2 cellular contexts compared by ENCODE assay signal in genomic region chr13:23544668-23545067, GRCh38.
TF ChIP-seq lines count a peak whose summit lies in the region.

No MANE protein-coding gene starts in this region.

TF ChIP-seq in GM23338, 12 proteins besides CTCF, POLR2A, EP300 and RAD21:
- TF ChIP-seq ETS1 (IDR thresholded peaks at IDR 0.05) (no peak), NANOG (IDR thresholded peaks at IDR 0.05; ENCODE audit: borderline replicate concordance) (no peak), ZNF331 (CRISPR knock-in tag; IDR thresholded peaks at IDR 0.05; ENCODE audit: low read depth) (no peak), POLR2AphosphoS5 (IDR thresholded peaks at IDR 0.05; ENCODE audit: low read depth) (no peak), EZH2 (IDR thresholded peaks at IDR 0.05; ENCODE audit: low read depth, unreplicated experiment) (no peak), ZNF114 (CRISPR knock-in tag; IDR thresholded peaks at IDR 0.05) (no peak), ZNF462 (CRISPR knock-in tag; IDR thresholded peaks at IDR 0.05) (no peak), EZH2phosphoT487 (IDR thresholded peaks at IDR 0.05; ENCODE audit: unreplicated experiment) (no peak), STAT1 (IDR thresholded peaks at IDR 0.05; ENCODE audit: unreplicated experiment) (no peak), REST (IDR thresholded peaks at IDR 0.05; ENCODE audit: unreplicated experiment) (no peak), CREB1 (CRISPR knock-in tag; IDR thresholded peaks at IDR 0.05; ENCODE audit: low read depth) (no peak), JUNB (IDR thresholded peaks at IDR 0.05; ENCODE audit: unreplicated experiment) (no peak)

TF ChIP-seq in GM12878, 131 proteins besides CTCF, POLR2A, EP300 and RAD21:
- no peak for TF ChIP-seq USF1 (IDR thresholded peaks at IDR 0.05; ENCODE audit: borderline replicate concordance, extremely low read length, insufficient read depth, low read depth, low read length)
- TF ChIP-seq FOXM1 (IDR thresholded peaks at IDR 0.05; ENCODE audit: low read depth, low read length): no peak
- TF ChIP-seq SPI1 (IDR thresholded peaks at IDR 0.05; ENCODE audit: borderline replicate concordance, insufficient read depth, low read depth, low read length): no peak
- no peak for TF ChIP-seq FOXK2 (IDR thresholded peaks at IDR 0.05)
- TF ChIP-seq IRF4 (IDR thresholded peaks at IDR 0.05; ENCODE audit: low read depth, low read length): no peak
